In the genomic region with DNA sequence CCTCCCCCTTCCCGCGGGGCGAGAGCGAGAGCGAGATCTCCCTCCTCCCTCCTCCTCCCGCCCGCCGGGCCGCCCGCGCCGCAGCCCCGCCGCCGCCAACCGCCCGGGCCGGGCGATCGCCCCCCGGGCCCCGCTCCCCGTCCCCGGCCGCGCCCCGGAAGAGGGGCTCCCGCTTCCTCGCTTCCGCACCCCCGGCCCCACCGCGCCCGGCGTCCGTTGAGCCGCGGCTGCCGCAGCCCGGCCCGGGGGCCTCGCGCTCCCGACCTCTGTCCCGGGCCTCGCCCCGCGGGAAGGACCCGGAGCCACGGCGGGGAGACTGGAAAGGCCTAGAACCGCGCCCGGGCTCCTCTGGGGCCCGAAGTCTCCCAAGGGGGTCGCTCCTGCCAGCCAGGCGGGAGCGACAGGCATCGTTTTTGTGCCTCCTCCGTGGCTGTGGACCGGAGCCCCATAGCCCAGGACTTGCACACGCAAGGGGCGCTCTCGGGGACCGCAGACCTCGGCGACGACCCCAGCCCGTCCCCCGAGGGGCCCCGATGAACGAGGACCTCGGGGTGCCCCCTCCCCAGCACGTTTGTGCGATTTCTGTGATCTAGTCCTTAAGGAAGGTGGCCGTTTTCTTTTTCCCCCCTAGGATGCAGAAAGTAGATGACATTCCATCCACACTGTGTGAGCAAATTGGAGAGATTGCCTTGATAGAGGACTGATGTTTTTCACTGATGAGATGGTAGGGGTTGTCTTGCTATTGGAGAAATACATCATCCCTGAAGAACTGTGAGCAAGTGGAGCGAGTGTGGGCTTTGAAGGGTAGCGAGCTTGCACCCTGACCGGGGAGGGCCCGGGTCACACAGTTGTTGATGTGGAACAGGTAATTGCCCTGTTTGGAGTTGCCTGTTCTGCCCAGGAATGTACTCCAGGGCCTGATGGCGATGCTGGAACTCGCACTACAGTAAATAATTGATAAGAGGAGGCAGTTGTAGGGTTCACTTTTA, we compare ENCODE assay signal across 1 cellular context.
TF ChIP-seq lines count a peak whose summit lies in the region.

No MANE protein-coding gene starts in this region.

TF ChIP-seq in HepG2, 621 proteins besides CTCF, POLR2A, EP300 and RAD21 (continued from another document):
- TF ChIP-seq ZBTB7A (CRISPR knock-in tag; IDR thresholded peaks at IDR 0.05) (peak; percentile 75; the same call in 1 of the 2 replicates), LCORL (IDR thresholded peaks at IDR 0.05) (no peak), LCORL (CRISPR knock-in tag; IDR thresholded peaks at IDR 0.05) (peak; percentile 45; the same call in 1 of the 2 replicates), ZIK1 (CRISPR knock-in tag; IDR thresholded peaks at IDR 0.05; ENCODE audit: borderline replicate concordance, low read depth) (peak; percentile 44; the same call in 1 of the 2 replicates), ATF2 (CRISPR knock-in tag; IDR thresholded peaks at IDR 0.05) (no peak), ZNF790 (CRISPR knock-in tag; IDR thresholded peaks at IDR 0.05; ENCODE audit: borderline replicate concordance) (no peak), ZNF33A (CRISPR knock-in tag; IDR thresholded peaks at IDR 0.05; ENCODE audit: borderline replicate concordance) (no peak), ZNF709 (CRISPR knock-in tag; IDR thresholded peaks at IDR 0.05) (no peak), HNF4G (IDR thresholded peaks at IDR 0.05; ENCODE audit: borderline replicate concordance, low read depth, low read length) (peak; percentile 21; the same call in 1 of the 2 replicates), HNF4G (CRISPR knock-in tag; IDR thresholded peaks at IDR 0.05; ENCODE audit: borderline replicate concordance, low read depth) (no peak), TBL1XR1 (IDR thresholded peaks at IDR 0.05; ENCODE audit: borderline replicate concordance, low read length, partially characterized antibody) (no peak), NR2C2 (CRISPR knock-in tag; IDR thresholded peaks at IDR 0.05; ENCODE audit: borderline replicate concordance) (no peak; the same call in 1 of the 2 replicates), REST (IDR thresholded peaks at IDR 0.05; ENCODE audit: borderline replicate concordance in 1 of 2, low read depth in 1 of 2, low read length in 2 of 2) (no peak), ZNF557 (CRISPR knock-in tag; IDR thresholded peaks at IDR 0.05) (no peak), DMTF1 (CRISPR knock-in tag; IDR thresholded peaks at IDR 0.05) (no peak), ELF4 (CRISPR knock-in tag; IDR thresholded peaks at IDR 0.05; ENCODE audit: borderline replicate concordance) (no peak), ATF5 (CRISPR knock-in tag; IDR thresholded peaks at IDR 0.05; ENCODE audit: low read depth) (no peak), ZNF607 (CRISPR knock-in tag; IDR thresholded peaks at IDR 0.05; ENCODE audit: borderline replicate concordance) (no peak), ZNF549 (CRISPR knock-in tag; IDR thresholded peaks at IDR 0.05) (no peak), NFRKB (IDR thresholded peaks at IDR 0.05) (no peak), HIC2 (CRISPR knock-in tag; IDR thresholded peaks at IDR 0.05; ENCODE audit: low read depth) (no peak), IKZF5 (CRISPR knock-in tag; IDR thresholded peaks at IDR 0.05) (no peak)
- TF ChIP-seq, protein P1, sequence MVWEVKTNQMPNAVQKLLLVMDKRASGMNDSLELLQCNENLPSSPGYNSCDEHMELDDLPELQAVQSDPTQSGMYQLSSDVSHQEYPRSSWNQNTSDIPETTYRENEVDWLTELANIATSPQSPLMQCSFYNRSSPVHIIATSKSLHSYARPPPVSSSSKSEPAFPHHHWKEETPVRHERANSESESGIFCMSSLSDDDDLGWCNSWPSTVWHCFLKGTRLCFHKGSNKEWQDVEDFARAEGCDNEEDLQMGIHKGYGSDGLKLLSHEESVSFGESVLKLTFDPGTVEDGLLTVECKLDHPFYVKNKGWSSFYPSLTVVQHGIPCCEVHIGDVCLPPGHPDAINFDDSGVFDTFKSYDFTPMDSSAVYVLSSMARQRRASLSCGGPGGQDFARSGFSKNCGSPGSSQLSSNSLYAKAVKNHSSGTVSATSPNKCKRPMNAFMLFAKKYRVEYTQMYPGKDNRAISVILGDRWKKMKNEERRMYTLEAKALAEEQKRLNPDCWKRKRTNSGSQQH (CRISPR knock-in tag; IDR thresholded peaks at IDR 0.05; ENCODE audit: low read depth), result no peak
- TF ChIP-seq, protein P2, sequence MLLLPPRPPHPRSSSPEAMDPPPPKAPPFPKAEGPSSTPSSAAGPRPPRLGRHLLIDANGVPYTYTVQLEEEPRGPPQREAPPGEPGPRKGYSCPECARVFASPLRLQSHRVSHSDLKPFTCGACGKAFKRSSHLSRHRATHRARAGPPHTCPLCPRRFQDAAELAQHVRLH (CRISPR knock-in tag; IDR thresholded peaks at IDR 0.05; ENCODE audit: borderline replicate concordance, low read depth), result no peak
- TF ChIP-seq, protein P3, sequence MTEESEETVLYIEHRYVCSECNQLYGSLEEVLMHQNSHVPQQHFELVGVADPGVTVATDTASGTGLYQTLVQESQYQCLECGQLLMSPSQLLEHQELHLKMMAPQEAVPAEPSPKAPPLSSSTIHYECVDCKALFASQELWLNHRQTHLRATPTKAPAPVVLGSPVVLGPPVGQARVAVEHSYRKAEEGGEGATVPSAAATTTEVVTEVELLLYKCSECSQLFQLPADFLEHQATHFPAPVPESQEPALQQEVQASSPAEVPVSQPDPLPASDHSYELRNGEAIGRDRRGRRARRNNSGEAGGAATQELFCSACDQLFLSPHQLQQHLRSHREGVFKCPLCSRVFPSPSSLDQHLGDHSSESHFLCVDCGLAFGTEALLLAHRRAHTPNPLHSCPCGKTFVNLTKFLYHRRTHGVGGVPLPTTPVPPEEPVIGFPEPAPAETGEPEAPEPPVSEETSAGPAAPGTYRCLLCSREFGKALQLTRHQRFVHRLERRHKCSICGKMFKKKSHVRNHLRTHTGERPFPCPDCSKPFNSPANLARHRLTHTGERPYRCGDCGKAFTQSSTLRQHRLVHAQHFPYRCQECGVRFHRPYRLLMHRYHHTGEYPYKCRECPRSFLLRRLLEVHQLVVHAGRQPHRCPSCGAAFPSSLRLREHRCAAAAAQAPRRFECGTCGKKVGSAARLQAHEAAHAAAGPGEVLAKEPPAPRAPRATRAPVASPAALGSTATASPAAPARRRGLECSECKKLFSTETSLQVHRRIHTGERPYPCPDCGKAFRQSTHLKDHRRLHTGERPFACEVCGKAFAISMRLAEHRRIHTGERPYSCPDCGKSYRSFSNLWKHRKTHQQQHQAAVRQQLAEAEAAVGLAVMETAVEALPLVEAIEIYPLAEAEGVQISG (CRISPR knock-in tag; IDR thresholded peaks at IDR 0.05), result no peak
